Comparison of ENCODE assay signal across 1 cellular context in genomic region chr9:38621434-38622082, GRCh38.
A peak's percentile ranks its signal among the peaks of the same experiment; 100 is the strongest.
TF ChIP-seq lines count a peak whose summit lies in the region.

No MANE protein-coding gene starts in this region.

TF ChIP-seq in HepG2, 621 proteins besides CTCF, POLR2A, EP300 and RAD21 (continued from another document):
- TF ChIP-seq CEBPZ (IDR thresholded peaks at IDR 0.05; ENCODE audit: low read length) (no peak), ZFY (CRISPR knock-in tag; IDR thresholded peaks at IDR 0.05) (peak; percentile 24; the same call in 1 of the 2 replicates), ZNF3 (CRISPR knock-in tag; IDR thresholded peaks at IDR 0.05) (no peak), PHF8 (CRISPR knock-in tag; IDR thresholded peaks at IDR 0.05) (peak; percentile 41; the same call in 1 of the 2 replicates), HNRNPUL1 (IDR thresholded peaks at IDR 0.05; ENCODE audit: low read depth, low read length) (no peak), HDAC1 (CRISPR knock-in tag; IDR thresholded peaks at IDR 0.05) (no peak; the same call in 1 of the 2 replicates), ZNF570 (CRISPR knock-in tag; IDR thresholded peaks at IDR 0.05; ENCODE audit: borderline replicate concordance) (no peak), TMF1 (CRISPR knock-in tag; IDR thresholded peaks at IDR 0.05; ENCODE audit: low read depth) (no peak), JUND (CRISPR knock-in tag; IDR thresholded peaks at IDR 0.05) (no peak), ZNF20 (CRISPR knock-in tag; IDR thresholded peaks at IDR 0.05) (no peak), THAP7 (CRISPR knock-in tag; IDR thresholded peaks at IDR 0.05) (no peak), ZNF274 (CRISPR knock-in tag; IDR thresholded peaks at IDR 0.05) (0 out of 2 replicates have a peak, but pooled peaks have one; percentile 12), ATM (IDR thresholded peaks at IDR 0.05; ENCODE audit: borderline replicate concordance) (no peak), MYNN (CRISPR knock-in tag; IDR thresholded peaks at IDR 0.05; ENCODE audit: low read depth) (0 out of 2 replicates have a peak, but pooled peaks have one; percentile 5), GLMP (CRISPR knock-in tag; IDR thresholded peaks at IDR 0.05; ENCODE audit: borderline replicate concordance) (no peak), TEAD2 (CRISPR knock-in tag; IDR thresholded peaks at IDR 0.05) (no peak), ZNF503 (CRISPR knock-in tag; IDR thresholded peaks at IDR 0.05) (no peak), ZMYM3 (CRISPR knock-in tag; IDR thresholded peaks at IDR 0.05) (no peak), ZBTB8A (CRISPR knock-in tag; IDR thresholded peaks at IDR 0.05; ENCODE audit: borderline replicate concordance, low read depth) (no peak)
